Comparison of ENCODE assay signal across 9 cellular contexts in genomic region chr3:192825657-192826200, GRCh38.
DNase-seq lines count a peak whose midpoint lies in the region; ATAC-seq and TF ChIP-seq lines count a peak whose summit lies in the region.
"Had no signal": no experiment of that assay in that cellular context is flagged by ENCODE, and none has a peak within 500 bp of the region (broad histone marks: within the 10 kb centered on the region; RNA-seq: fewer than 3 reads in every experiment).

No MANE protein-coding gene starts in this region.

- 47% methylated on average over 2 of the region's 2 CpGs for WGBS in mammary epithelial cell (ENCODE audit: low coverage, missing lambda C conversion rate)
- WGBS in aorta, 2 donors = 91 to 93% methylated on average over 2 of the region's 2 CpGs

- H3K4me2 ChIP-seq in mammary epithelial cell (ENCODE audit: insufficient read depth, low read depth, low read length) = no peak overlapping the region

- CTCF ChIA-PET in mammary epithelial cell (lab: Charles Lee; ENCODE audit: low non-redundant PET) = no interaction called here

- no peaks in the 10 kb centered on the region for H4K20me1 ChIP-seq in mammary epithelial cell (ENCODE audit: insufficient read depth, low read length)
- H4K20me1 ChIP-seq: BLaER1 treated with 17β-estradiol and CSF1 and Interleukin-3, amounts not matched to agents 10 nM and 100 nM had no signal

- H3K27me3 ChIP-seq in left ventricle myocardium inferior (ENCODE audit: low read depth) = no peaks in the 10 kb centered on the region
- no peaks in the 10 kb centered on the region for H3K27me3 ChIP-seq in mammary epithelial cell (ENCODE audit: insufficient read depth, low read length)
- H3K27me3 ChIP-seq in aorta (ENCODE audit: control insufficient read depth in 1 of 2, insufficient read depth in 2 of 2, low read length in 1 of 2) = no peaks in the 10 kb centered on the region
- H3K27me3 ChIP-seq: BLaER1 treated with 17β-estradiol and CSF1 and Interleukin-3, amounts not matched to agents 10 nM and 100 nM had no signal

- ATAC-seq in left ventricle myocardium superior (peak; percentile 9), aorta (ENCODE audit: low FRiP score) (peak; percentile 40), GM19328 (IDR thresholded peaks at IDR 0.05; ENCODE audit: unreplicated experiment) (no peak), GM18505 (IDR thresholded peaks at IDR 0.05; ENCODE audit: unreplicated experiment) (no peak)

- no peak overlapping the region for H3K9ac ChIP-seq in mammary epithelial cell (ENCODE audit: insufficient read depth, low read length)
- H3K9ac ChIP-seq: BLaER1 treated with 17β-estradiol and CSF1 and Interleukin-3, amounts not matched to agents 10 nM and 100 nM had no signal

- H2AFZ ChIP-seq in mammary epithelial cell (ENCODE audit: low read depth, low read length) = no peak overlapping the region

- H3K36me3 ChIP-seq in left ventricle myocardium inferior (no peaks in the 10 kb centered on the region), mammary epithelial cell (ENCODE audit: insufficient read depth, low read length) (no peaks in the 10 kb centered on the region), aorta (ENCODE audit: control insufficient read depth in 1 of 2, insufficient read depth in 2 of 2, low read length in 1 of 2) (no peaks in the 10 kb centered on the region)
- H3K36me3 ChIP-seq: BLaER1 treated with 17β-estradiol and CSF1 and Interleukin-3, amounts not matched to agents 10 nM and 100 nM had no signal

- peaks cover 3% of the 10 kb centered on the region for H3K79me2 ChIP-seq in mammary epithelial cell (ENCODE audit: insufficient read depth, low read length)

- intact Hi-C loops in left ventricle myocardium superior (cut with micrococcal nuclease) = no loop called here
- intact Hi-C loops in left ventricle myocardium inferior (cut with micrococcal nuclease) = no loop called here
- intact Hi-C loops in mammary epithelial cell (cut with micrococcal nuclease) = no loop called here
- intact Hi-C loops in aorta (cut with DNase I) = no loop called here
- intact Hi-C loops in posterior cingulate gyrus (cut with DNase I) = no loop called here

- TF ChIP-seq POLR2A in GM18505 (IDR thresholded peaks at IDR 0.05; ENCODE audit: borderline replicate concordance, extremely low read depth, insufficient read depth, insufficient read length) = no peak

- in situ Hi-C loops in mammary epithelial cell (cut with MboI; ENCODE audit: low sequenced_read_pairs in 2 of 2) = loop anchor here in 1 of 2 donors (10.0 kb wide), 1 partner anchor 89 kb away; the partner anchor contains the start of gene MB21D2

- H3K4me1 ChIP-seq in left ventricle myocardium inferior (peaks cover 30% of the 10 kb centered on the region), mammary epithelial cell (ENCODE audit: insufficient read depth, low read length) (peaks cover 5% of the 10 kb centered on the region), aorta (ENCODE audit: control insufficient read depth in 1 of 2, insufficient read depth in 2 of 2, low read length in 2 of 2) (peaks cover 0 to 5% of the 10 kb centered on the region in 2 donors)

- DNase-seq in left ventricle myocardium superior (no peak), left ventricle myocardium inferior (no peak), NCI-H2081 (lab: John Stamatoyannopoulos, UW) (peak; percentile 99 to 100), mammary epithelial cell (peak; percentile 60), aorta (no peak), posterior cingulate gyrus (no peak)

- H3K27ac ChIP-seq in left ventricle myocardium inferior (replicated peaks) = no peak overlapping the region
- no peak overlapping the region for H3K27ac ChIP-seq in mammary epithelial cell (ENCODE audit: insufficient read depth, low read depth, low read length)
- H3K27ac ChIP-seq in aorta (ENCODE audit: low read depth in 1 of 2, low read length in 2 of 2) = no peak overlapping the region
- H3K27ac ChIP-seq: BLaER1 treated with 17β-estradiol and CSF1 and Interleukin-3, amounts not matched to agents 10 nM and 100 nM had no signal

- BruUV-seq in mammary epithelial cell (replicated peaks; lab: Mats Ljungman, UMichigan) = no TSS peak

- H3K4me3 ChIP-seq in left ventricle myocardium inferior (no peak overlapping the region), mammary epithelial cell (replicated peaks in 1 of 3; ENCODE audit: insufficient read depth in 1 of 3, low read depth in 2 of 3, low read length in 3 of 3) (no peak overlapping the region), aorta (ENCODE audit: low read length in 2 of 2) (no peak overlapping the region)
- H3K4me3 ChIP-seq: BLaER1 treated with 17β-estradiol and CSF1 and Interleukin-3, amounts not matched to agents 10 nM and 100 nM had no signal

- TF ChIP-seq CTCF in left ventricle myocardium inferior (IDR thresholded peaks at IDR 0.05; ENCODE audit: borderline replicate concordance) = no peak
- TF ChIP-seq CTCF in mammary epithelial cell (conservative IDR thresholded peaks at IDR 0.05 in 1 of 2, IDR thresholded peaks at IDR 0.05 in 1 of 2; ENCODE audit: extremely low read depth in 1 of 2, insufficient read depth in 1 of 2, low read depth in 1 of 2, low read length in 2 of 2) = peak; percentile 16 to 27

- H3K9me3 ChIP-seq in left ventricle myocardium inferior (replicated peaks) (no peaks in the 10 kb centered on the region), mammary epithelial cell (replicated peaks; ENCODE audit: insufficient read depth, low read length) (no peaks in the 10 kb centered on the region), aorta (ENCODE audit: control insufficient read depth, low read length) (no peaks in the 10 kb centered on the region)

- dilution Hi-C loops in mammary epithelial cell (cut with HindIII; ENCODE audit: low sequenced_read_pairs) = no loop called here

Comparison
In these comparisons a context has a peak if more than half of its experiments do, and no peak if none do; other contexts are left out.
1. ATAC-seq: peak in left ventricle myocardium superior (single experiment) and aorta (single experiment); none in GM19328 (single experiment) and GM18505 (single experiment).
2. DNase-seq: peak in NCI-H2081 (2 of 2) and mammary epithelial cell (single experiment); none in left ventricle myocardium superior (single experiment), left ventricle myocardium inferior (single experiment), aorta (0 of 2) and posterior cingulate gyrus (0 of 10).